Comparison of ENCODE assay signal across 1 cellular context in the genomic region with DNA sequence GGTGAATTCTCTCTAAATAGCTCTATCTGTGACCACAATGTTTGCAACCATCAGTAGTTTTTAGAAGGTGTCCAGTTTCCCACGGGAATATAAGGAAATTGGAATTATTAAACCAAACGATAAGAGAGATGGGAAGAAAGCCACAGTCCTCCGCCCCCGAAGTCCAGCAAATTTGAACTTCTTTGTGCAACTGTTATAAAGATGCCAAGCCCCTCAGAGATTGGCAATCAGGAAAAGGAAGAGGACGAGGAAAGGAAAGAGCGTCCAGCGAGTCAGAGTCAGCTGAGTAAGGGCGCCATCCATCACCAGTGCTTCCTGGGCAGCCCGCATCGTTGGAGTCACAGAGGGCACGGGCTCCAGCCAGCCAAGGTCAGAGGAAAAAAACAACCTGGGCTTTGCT.
TF ChIP-seq lines count a peak whose summit lies in the region.

No MANE protein-coding gene starts in this region.

TF ChIP-seq in WTC11, 78 proteins besides CTCF, POLR2A, EP300 and RAD21 (continued from another document):
- TF ChIP-seq, protein P1, sequence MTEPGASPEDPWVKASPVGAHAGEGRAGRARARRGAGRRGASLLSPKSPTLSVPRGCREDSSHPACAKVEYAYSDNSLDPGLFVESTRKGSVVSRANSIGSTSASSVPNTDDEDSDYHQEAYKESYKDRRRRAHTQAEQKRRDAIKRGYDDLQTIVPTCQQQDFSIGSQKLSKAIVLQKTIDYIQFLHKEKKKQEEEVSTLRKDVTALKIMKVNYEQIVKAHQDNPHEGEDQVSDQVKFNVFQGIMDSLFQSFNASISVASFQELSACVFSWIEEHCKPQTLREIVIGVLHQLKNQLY (CRISPR knock-in tag; IDR thresholded peaks at IDR 0.05), result no peak
- TF ChIP-seq NFYB (CRISPR knock-in tag; conservative IDR thresholded peaks at IDR 0.05; ENCODE audit: low read depth) (no peak), TCF7 (CRISPR knock-in tag; IDR thresholded peaks at IDR 0.05; ENCODE audit: low read depth) (no peak), ATF1 (CRISPR knock-in tag; IDR thresholded peaks at IDR 0.05) (no peak), ZNF138 (CRISPR knock-in tag; conservative IDR thresholded peaks at IDR 0.05) (no peak), SMAD3 (CRISPR knock-in tag; IDR thresholded peaks at IDR 0.05; ENCODE audit: borderline replicate concordance) (no peak), NFATC4 (CRISPR knock-in tag; IDR thresholded peaks at IDR 0.05) (no peak), TEAD4 (CRISPR knock-in tag; IDR thresholded peaks at IDR 0.05) (no peak), FOXP1 (CRISPR knock-in tag; IDR thresholded peaks at IDR 0.05; ENCODE audit: borderline replicate concordance) (no peak)
- TF ChIP-seq, protein P2, sequence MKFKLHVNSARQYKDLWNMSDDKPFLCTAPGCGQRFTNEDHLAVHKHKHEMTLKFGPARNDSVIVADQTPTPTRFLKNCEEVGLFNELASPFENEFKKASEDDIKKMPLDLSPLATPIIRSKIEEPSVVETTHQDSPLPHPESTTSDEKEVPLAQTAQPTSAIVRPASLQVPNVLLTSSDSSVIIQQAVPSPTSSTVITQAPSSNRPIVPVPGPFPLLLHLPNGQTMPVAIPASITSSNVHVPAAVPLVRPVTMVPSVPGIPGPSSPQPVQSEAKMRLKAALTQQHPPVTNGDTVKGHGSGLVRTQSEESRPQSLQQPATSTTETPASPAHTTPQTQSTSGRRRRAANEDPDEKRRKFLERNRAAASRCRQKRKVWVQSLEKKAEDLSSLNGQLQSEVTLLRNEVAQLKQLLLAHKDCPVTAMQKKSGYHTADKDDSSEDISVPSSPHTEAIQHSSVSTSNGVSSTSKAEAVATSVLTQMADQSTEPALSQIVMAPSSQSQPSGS (CRISPR knock-in tag; IDR thresholded peaks at IDR 0.05; ENCODE audit: borderline replicate concordance, low read depth), result no peak
- TF ChIP-seq, protein P3, sequence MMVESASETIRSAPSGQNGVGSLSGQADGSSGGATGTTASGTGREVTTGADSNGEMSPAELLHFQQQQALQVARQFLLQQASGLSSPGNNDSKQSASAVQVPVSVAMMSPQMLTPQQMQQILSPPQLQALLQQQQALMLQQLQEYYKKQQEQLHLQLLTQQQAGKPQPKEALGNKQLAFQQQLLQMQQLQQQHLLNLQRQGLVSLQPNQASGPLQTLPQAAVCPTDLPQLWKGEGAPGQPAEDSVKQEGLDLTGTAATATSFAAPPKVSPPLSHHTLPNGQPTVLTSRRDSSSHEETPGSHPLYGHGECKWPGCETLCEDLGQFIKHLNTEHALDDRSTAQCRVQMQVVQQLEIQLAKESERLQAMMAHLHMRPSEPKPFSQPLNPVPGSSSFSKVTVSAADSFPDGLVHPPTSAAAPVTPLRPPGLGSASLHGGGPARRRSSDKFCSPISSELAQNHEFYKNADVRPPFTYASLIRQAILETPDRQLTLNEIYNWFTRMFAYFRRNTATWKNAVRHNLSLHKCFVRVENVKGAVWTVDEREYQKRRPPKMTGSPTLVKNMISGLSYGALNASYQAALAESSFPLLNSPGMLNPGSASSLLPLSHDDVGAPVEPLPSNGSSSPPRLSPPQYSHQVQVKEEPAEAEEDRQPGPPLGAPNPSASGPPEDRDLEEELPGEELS (CRISPR knock-in tag; IDR thresholded peaks at IDR 0.05), result no peak
- TF ChIP-seq, protein P4, sequence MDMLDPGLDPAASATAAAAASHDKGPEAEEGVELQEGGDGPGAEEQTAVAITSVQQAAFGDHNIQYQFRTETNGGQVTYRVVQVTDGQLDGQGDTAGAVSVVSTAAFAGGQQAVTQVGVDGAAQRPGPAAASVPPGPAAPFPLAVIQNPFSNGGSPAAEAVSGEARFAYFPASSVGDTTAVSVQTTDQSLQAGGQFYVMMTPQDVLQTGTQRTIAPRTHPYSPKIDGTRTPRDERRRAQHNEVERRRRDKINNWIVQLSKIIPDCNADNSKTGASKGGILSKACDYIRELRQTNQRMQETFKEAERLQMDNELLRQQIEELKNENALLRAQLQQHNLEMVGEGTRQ (CRISPR knock-in tag; IDR thresholded peaks at IDR 0.05), result no peak
- TF ChIP-seq, protein P5, sequence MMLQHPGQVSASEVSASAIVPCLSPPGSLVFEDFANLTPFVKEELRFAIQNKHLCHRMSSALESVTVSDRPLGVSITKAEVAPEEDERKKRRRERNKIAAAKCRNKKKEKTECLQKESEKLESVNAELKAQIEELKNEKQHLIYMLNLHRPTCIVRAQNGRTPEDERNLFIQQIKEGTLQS (CRISPR knock-in tag; conservative IDR thresholded peaks at IDR 0.05), result no peak
- TF ChIP-seq, protein P6, sequence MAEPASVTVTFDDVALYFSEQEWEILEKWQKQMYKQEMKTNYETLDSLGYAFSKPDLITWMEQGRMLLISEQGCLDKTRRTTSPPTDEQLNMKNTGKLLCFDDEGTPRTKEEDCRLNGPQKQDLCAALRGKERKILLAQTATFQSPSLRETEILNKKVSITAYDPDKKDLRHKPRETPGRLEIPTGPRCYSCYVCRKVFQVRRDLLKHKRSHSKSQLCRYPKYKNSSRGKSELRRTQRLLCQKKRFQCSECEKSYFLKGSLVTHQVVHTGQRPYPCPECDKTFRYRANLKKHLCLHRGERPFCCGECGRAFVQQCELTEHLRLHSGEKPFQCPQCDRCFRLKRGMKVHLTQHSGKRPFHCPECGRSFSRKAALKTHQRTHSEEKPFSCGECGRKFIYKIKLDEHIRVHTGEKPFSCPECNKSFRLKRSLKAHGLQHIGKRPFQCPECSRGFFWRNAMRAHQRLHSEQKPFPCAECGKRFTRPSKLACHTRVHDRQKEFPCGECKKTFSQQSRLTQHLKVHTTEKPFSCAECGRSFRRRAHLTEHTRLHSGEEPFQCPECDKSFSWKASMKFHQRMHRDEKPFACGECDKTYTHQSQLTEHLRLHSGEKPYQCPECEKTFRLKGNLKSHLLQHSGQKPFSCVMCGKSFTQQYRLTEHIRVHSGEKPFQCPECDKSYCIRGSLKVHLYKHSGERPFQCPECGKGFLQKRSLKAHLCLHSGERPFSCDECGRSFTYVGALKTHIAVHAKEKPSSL (CRISPR knock-in tag; conservative IDR thresholded peaks at IDR 0.05), result no peak
